Comparison of ENCODE assay signal across 13 cellular contexts in genomic region chr15:90756916-90757315, GRCh38.
"Had no signal": no experiment of that assay in that cellular context is flagged by ENCODE, and none has a peak within 500 bp of the region (broad histone marks: within the 10 kb centered on the region; RNA-seq: fewer than 3 reads in every experiment).

No MANE protein-coding gene starts in this region.

- H3K4me1 ChIP-seq: sigmoid colon, stomach, vagina had no signal

- H3K9me3 Mint-ChIP-seq: activated CD8-positive, alpha-beta T cell treated with anti-CD3 and anti-CD28 coated beads for 36 hours; activated naive CD4-positive, alpha-beta T cell treated with anti-CD3 and anti-CD28 coated beads, Interleukin-2, amount 10 ng/mL, durations not matched to agents 7 days and 5 days; naive B cell had no signal

- H3K27me3 ChIP-seq: sigmoid colon, stomach, vagina had no signal

- H3K4me3 Mint-ChIP-seq: activated CD8-positive, alpha-beta T cell treated with anti-CD3 and anti-CD28 coated beads for 36 hours; activated naive CD4-positive, alpha-beta T cell treated with anti-CD3 and anti-CD28 coated beads, Interleukin-2, amount 10 ng/mL, durations not matched to agents 7 days and 5 days had no signal

- DNase-seq: activated CD4-positive, CD25-positive, alpha-beta regulatory T cell treated with anti-CD3 and anti-CD28 coated beads, Interleukin-2, amount 50 U/mL, for 72 hours; activated CD8-positive, alpha-beta memory T cell treated with anti-CD3 and anti-CD28 coated beads, Interleukin-2, amount 50 U/mL, for 4 hours; activated CD8-positive, alpha-beta T cell treated with anti-CD3 and anti-CD28 coated beads for 36 hours; activated naive CD4-positive, alpha-beta T cell treated with anti-CD3 and anti-CD28 coated beads, Interleukin-2, amount 10 ng/mL, durations not matched to agents 7 days and 5 days; central memory CD4-positive, alpha-beta T cell; cortex of kidney; naive B cell; occipital lobe; sigmoid colon; stimulated activated CD4-positive, alpha-beta T cell treated with anti-CD3 and anti-CD28 coated beads, Interleukin-2, amount 100 ng/mL, for 48 hours; stomach had no signal

- H3K27ac Mint-ChIP-seq: activated CD8-positive, alpha-beta T cell treated with anti-CD3 and anti-CD28 coated beads for 36 hours; activated naive CD4-positive, alpha-beta T cell treated with anti-CD3 and anti-CD28 coated beads, Interleukin-2, amount 10 ng/mL, durations not matched to agents 7 days and 5 days had no signal

- H3K27me3 Mint-ChIP-seq: activated CD8-positive, alpha-beta T cell treated with anti-CD3 and anti-CD28 coated beads for 36 hours; activated naive CD4-positive, alpha-beta T cell treated with anti-CD3 and anti-CD28 coated beads, Interleukin-2, amount 10 ng/mL, durations not matched to agents 7 days and 5 days; naive B cell had no signal

- ATAC-seq: activated CD8-positive, alpha-beta T cell treated with anti-CD3 and anti-CD28 coated beads for 36 hours; esophagus mucosa had no signal

- H3K4me1 Mint-ChIP-seq: naive B cell had no signal

- H3K27ac ChIP-seq: sigmoid colon, stomach, vagina had no signal

- H3K36me3 ChIP-seq: sigmoid colon, stomach, vagina had no signal

- H3K9me3 ChIP-seq: sigmoid colon, stomach, vagina had no signal

- H3K4me3 ChIP-seq: sigmoid colon, stomach, vagina had no signal
